Comparison of ENCODE assay signal across 10 cellular contexts in the genomic region with DNA sequence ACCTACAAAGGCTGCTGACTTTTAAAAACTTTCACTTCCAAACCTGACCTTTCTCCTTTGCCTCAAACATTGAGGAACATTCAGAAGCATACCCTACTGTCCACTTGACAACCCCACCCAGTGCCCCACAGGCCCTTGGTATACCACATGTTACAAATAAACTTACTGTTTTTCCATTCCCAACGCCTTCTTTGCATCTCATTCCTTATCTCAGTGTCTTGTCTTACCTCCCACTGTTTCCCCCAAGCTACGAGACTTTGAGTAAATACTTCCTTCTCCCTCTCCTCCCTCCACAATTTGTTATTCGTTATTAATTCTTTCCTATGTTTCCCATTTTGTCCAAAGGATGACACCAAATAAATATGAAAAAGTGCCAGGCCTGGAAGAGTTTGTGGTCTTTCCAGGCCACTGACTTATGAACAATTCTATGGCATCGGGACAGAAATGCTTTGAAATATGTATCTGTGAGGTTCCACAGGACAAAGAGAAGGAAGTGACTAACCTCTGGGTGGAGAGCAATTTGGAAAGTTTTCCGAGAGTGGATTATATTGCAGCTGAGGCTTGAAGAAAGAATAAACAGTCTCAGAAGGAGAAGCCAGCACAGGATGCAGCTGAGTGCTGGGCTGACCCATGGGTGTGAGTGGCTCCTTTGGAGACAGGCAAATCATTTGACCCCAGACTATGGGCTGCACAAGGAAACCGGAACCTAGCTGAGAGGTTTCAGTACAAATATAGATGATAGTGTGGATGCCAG.
DNase-seq lines count a peak whose midpoint lies in the region; ATAC-seq and TF ChIP-seq lines count a peak whose summit lies in the region.
"Had no signal": no experiment of that assay in that cellular context is flagged by ENCODE, and none has a peak within 500 bp of the region (broad histone marks: within the 10 kb centered on the region; RNA-seq: fewer than 3 reads in every experiment).

No MANE protein-coding gene starts in this region.

- H3K9ac ChIP-seq in trophoblast cell (ENCODE audit: low read length): no peak overlapping the region

- H2BK120ac ChIP-seq in trophoblast cell (ENCODE audit: insufficient read depth, low read length, poor library complexity): peak overlapping the region; percentile 43

- H3K79me1 ChIP-seq in trophoblast cell (ENCODE audit: low read length): no peaks in the 10 kb centered on the region

- H3K27ac ChIP-seq in RWPE2 (ENCODE audit: poor library complexity, severe bottlenecking): peak overlapping the region; percentile 67
- no peak overlapping the region for H3K27ac ChIP-seq in trophoblast cell (ENCODE audit: low read depth, low read length)

- no peak overlapping the region for H4K91ac ChIP-seq in trophoblast cell (ENCODE audit: low read depth, low read length)

- DNase-seq in GM04504 (ENCODE audit: low read depth) (peak; percentile 72), RWPE2 (ENCODE audit: low spot score) (no peak), fibroblast of gingiva (ENCODE audit: low read depth) (peak; percentile 92), trophoblast cell (no peak), ecto neural progenitor cell (ENCODE audit: low spot score) (no peak), putamen (ENCODE audit: low spot score) (no peak)
- DNase-seq: DMS79 treated with DMSO at 0.1 percent for 48 hours, spleen had no signal

- no peaks in the 10 kb centered on the region for H3K36me3 ChIP-seq in RWPE2 (ENCODE audit: low read depth)
- no peaks in the 10 kb centered on the region for H3K36me3 ChIP-seq in trophoblast cell (ENCODE audit: control insufficient read depth in 1 of 2, insufficient read depth in 2 of 2, low read length in 2 of 2)
- H3K36me3 ChIP-seq: spleen had no signal

- H2AK5ac ChIP-seq in trophoblast cell (ENCODE audit: low read length): no peak overlapping the region

- TF ChIP-seq CTCF in RWPE2 (IDR thresholded peaks at IDR 0.05; ENCODE audit: poor library complexity, severe bottlenecking): no peak

- no peak overlapping the region for H4K8ac ChIP-seq in trophoblast cell (ENCODE audit: low read depth, low read length)

- H3K4me1 ChIP-seq in RWPE2 (ENCODE audit: insufficient read depth, poor library complexity, severe bottlenecking): peaks cover 27% of the 10 kb centered on the region
- peaks cover 0 to 5% of the 10 kb centered on the region in 2 experiments for H3K4me1 ChIP-seq in trophoblast cell (ENCODE audit: control insufficient read depth in 1 of 2, insufficient read depth in 2 of 2, low read length in 2 of 2)

- no peak overlapping the region for H3K4ac ChIP-seq in trophoblast cell (ENCODE audit: low read depth, low read length)

- H4K12ac ChIP-seq in trophoblast cell (ENCODE audit: low read depth, low read length): no peak overlapping the region

- no peak overlapping the region for H3K14ac ChIP-seq in trophoblast cell (ENCODE audit: low read length)

- H2BK12ac ChIP-seq in trophoblast cell (ENCODE audit: low read length): no peak overlapping the region

- no peaks in the 10 kb centered on the region for H3K27me3 ChIP-seq in RWPE2 (ENCODE audit: insufficient read depth, poor library complexity, severe bottlenecking)
- no peaks in the 10 kb centered on the region for H3K27me3 ChIP-seq in trophoblast cell (ENCODE audit: insufficient read depth, low read length)
- H3K27me3 ChIP-seq: spleen had no signal

- no CpG with 5 or more reads among the region's 6 CpGs for WGBS in trophoblast cell (ENCODE audit: extremely low coverage, insufficient coverage, insufficient read length)

- no peak overlapping the region for H3K4me3 ChIP-seq in RWPE2 (ENCODE audit: severe bottlenecking)
- H3K4me3 ChIP-seq in trophoblast cell (ENCODE audit: low read depth, low read length): no peak overlapping the region
- H3K4me3 ChIP-seq: spleen had no signal

- no peak overlapping the region for H3K18ac ChIP-seq in trophoblast cell (ENCODE audit: low read length)

- H3K9me3 ChIP-seq in RWPE2 (ENCODE audit: severe bottlenecking): no peaks in the 10 kb centered on the region
- no peaks in the 10 kb centered on the region for H3K9me3 ChIP-seq in trophoblast cell (ENCODE audit: insufficient read depth, low read depth, low read length)
- H3K9me3 ChIP-seq: spleen had no signal

- peak; percentile 95 for ATAC-seq in RWPE2 (ENCODE audit: low read depth)
- ATAC-seq in HG02642 (IDR thresholded peaks at IDR 0.05; ENCODE audit: poor library complexity, unreplicated experiment): no peak
- ATAC-seq in HG02981 (IDR thresholded peaks at IDR 0.05; ENCODE audit: unreplicated experiment): no peak

- H2AFZ ChIP-seq in trophoblast cell (ENCODE audit: insufficient read depth, low read length, poor library complexity): no peak overlapping the region

- no peak overlapping the region for H3K4me2 ChIP-seq in trophoblast cell (ENCODE audit: low read length)

- H3K23ac ChIP-seq in trophoblast cell (ENCODE audit: low read length): no peak overlapping the region

- no peak overlapping the region for H2BK5ac ChIP-seq in trophoblast cell (ENCODE audit: low read depth, low read length, poor library complexity)

- no peaks in the 10 kb centered on the region for H3K79me2 ChIP-seq in trophoblast cell (ENCODE audit: control insufficient read depth, insufficient read depth, low read length, poor library complexity)

Comparison
In these comparisons a context has a peak if more than half of its experiments do, and no peak if none do; other contexts are left out.
1. DNase-seq: peak in GM04504 (single experiment) and fibroblast of gingiva (single experiment); none in RWPE2 (single experiment), trophoblast cell (0 of 2), ecto neural progenitor cell (single experiment) and putamen (single experiment).